Comparison of ENCODE assay signal across 11 cellular contexts in the genomic region with DNA sequence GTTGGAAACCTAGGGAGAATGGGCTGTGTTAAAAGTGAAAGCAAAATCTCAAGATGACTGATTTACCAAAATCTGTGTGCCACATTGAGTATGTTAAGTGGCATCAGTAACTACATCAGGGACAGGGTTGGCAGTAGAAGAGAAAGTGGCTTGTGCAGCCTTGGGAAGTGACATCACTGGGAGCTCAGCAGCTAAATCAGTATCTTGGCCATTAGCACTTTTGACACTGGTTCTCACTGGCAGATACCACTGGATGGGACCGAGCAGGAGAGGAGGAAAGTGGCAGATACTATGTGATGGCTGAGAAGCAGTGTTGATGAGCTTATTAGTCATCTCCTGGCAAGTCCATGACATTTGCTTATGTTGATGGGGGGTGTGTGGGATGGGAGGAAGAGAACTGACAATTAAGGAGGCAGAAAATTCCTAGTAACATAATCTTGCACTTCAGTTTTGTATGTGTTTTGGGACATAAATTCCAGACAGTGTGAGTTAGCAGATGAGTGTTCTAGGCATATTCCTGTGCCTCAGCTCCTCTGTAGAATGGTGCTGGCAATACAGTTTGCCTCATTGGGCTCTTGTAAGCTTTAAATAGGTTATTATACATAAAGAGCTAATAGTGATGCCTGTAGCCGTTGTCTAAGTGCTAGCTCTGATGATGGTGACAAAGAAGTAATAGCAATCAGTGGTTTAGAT.
DNase-seq lines count a peak whose midpoint lies in the region; ATAC-seq, FAIRE-seq and TF ChIP-seq lines count a peak whose summit lies in the region.
"Had no signal": no experiment of that assay in that cellular context is flagged by ENCODE, and none has a peak within 500 bp of the region (broad histone marks: within the 10 kb centered on the region; RNA-seq: fewer than 3 reads in every experiment).

No MANE protein-coding gene starts in this region.

- DNase-seq in A673 (ENCODE audit: low spot score): peak; percentile 58
- no peak for DNase-seq in GM12892 (ENCODE audit: insufficient read length)
- peak; percentile 5 for DNase-seq in SW480 (ENCODE audit: low spot score)
- DNase-seq in kidney: no peak
- DNase-seq in stimulated activated CD4-positive, alpha-beta T cell treated with anti-CD3 and anti-CD28 coated beads, Interleukin-15, amount 100 ng/mL, for 24 hours: no peak
- no peak for DNase-seq in body of pancreas
- DNase-seq in frontal cortex (ENCODE audit: low spot score in 2 of 2): no peak
- DNase-seq: H7, spleen, tibial artery had no signal

- intact Hi-C loops in A673 (cut with micrococcal nuclease; ENCODE audit: unreplicated experiment): no loop called here
- intact Hi-C loops in kidney (cut with DNase I): no loop called here
- intact Hi-C loops in body of pancreas (cut with DNase I): no loop called here

- WGBS in body of pancreas, 2 donors: 66 to 84% methylated on average over 2 of the region's 2 CpGs

- POLR2A ChIA-PET in A673 (lab: Charles Lee; ENCODE audit: low non-redundant PET): no interaction called here

- no peak for ATAC-seq in HG03457 (IDR thresholded peaks at IDR 0.05; ENCODE audit: unreplicated experiment)
- no peak for ATAC-seq in body of pancreas

- CTCF ChIA-PET in A673 (lab: Charles Lee): no interaction called here

- peak; percentile 61 for FAIRE-seq in GM12892 (lab: Jason Lieb, UNC)
- no peak for FAIRE-seq in kidney (lab: Jason Lieb, UNC)
- no peak for FAIRE-seq in frontal cortex (lab: Jason Lieb, UNC)

- H3K4me1 ChIP-seq in A673 (ENCODE audit: insufficient read depth, low read length, poor library complexity, severe bottlenecking): no peaks in the 10 kb centered on the region
- peaks cover 6 to 10% of the 10 kb centered on the region in 2 donors for H3K4me1 ChIP-seq in kidney (ENCODE audit: control insufficient read depth in 1 of 2, insufficient read depth in 1 of 2, low read depth in 1 of 2, low read length in 2 of 2)
- peaks cover 4% of the 10 kb centered on the region for H3K4me1 ChIP-seq in body of pancreas
- H3K4me1 ChIP-seq: spleen had no signal

- H3K36me3 ChIP-seq in A673 (ENCODE audit: insufficient read depth, low read length, poor library complexity, severe bottlenecking): no peaks in the 10 kb centered on the region
- H3K36me3 ChIP-seq in kidney (ENCODE audit: control insufficient read depth in 1 of 2, insufficient read depth in 2 of 2, low read length in 2 of 2): no peaks in the 10 kb centered on the region
- H3K36me3 ChIP-seq in body of pancreas (replicated peaks in 1 of 2; ENCODE audit: insufficient read depth in 1 of 2, low read depth in 2 of 2): no peaks in the 10 kb centered on the region
- H3K36me3 ChIP-seq: spleen, tibial artery had no signal

- no peak for TF ChIP-seq POLR2A in GM12892 (IDR thresholded peaks at IDR 0.05; ENCODE audit: low read depth, low read length)
- TF ChIP-seq POLR2A in body of pancreas (IDR thresholded peaks at IDR 0.05): no peak

- TF ChIP-seq CTCF in A673 (conservative IDR thresholded peaks at IDR 0.05; ENCODE audit: low read depth, low read length) (no peak), kidney (IDR thresholded peaks at IDR 0.05; ENCODE audit: borderline replicate concordance, extremely low read depth, insufficient read depth) (no peak), body of pancreas (IDR thresholded peaks at IDR 0.05) (no peak)

- peak overlapping the region; percentile 15 for H3K4me3 ChIP-seq in A673 (ENCODE audit: low read depth, low read length, poor library complexity, severe bottlenecking)
- peak overlapping the region; percentile 44 to 61 for H3K4me3 ChIP-seq in kidney (ENCODE audit: low read length in 2 of 2)
- no peak overlapping the region for H3K4me3 ChIP-seq in body of pancreas
- H3K4me3 ChIP-seq: spleen had no signal

- no TSS peak for BruUV-seq in A673 (replicated peaks; lab: Mats Ljungman, UMichigan)

- H3K27me3 ChIP-seq in A673 (replicated peaks; ENCODE audit: insufficient read depth, low read depth, low read length, poor library complexity) (no peaks in the 10 kb centered on the region), body of pancreas (no peaks in the 10 kb centered on the region)
- H3K27me3 ChIP-seq: spleen, tibial artery had no signal

- H3K27ac ChIP-seq in A673 (ENCODE audit: low read depth, low read length, poor library complexity, severe bottlenecking) (no peak overlapping the region), kidney (ENCODE audit: low read depth in 2 of 2, low read length in 2 of 2) (no peak overlapping the region), body of pancreas (no peak overlapping the region)
- H3K27ac ChIP-seq: tibial artery had no signal

- H3K9ac ChIP-seq in kidney (ENCODE audit: low read length in 2 of 2): no peak overlapping the region

- H3K9me3 ChIP-seq in A673 (ENCODE audit: low read depth, low read length, poor library complexity, severe bottlenecking) (no peaks in the 10 kb centered on the region), kidney (ENCODE audit: control insufficient read depth in 1 of 2, low read length in 2 of 2) (no peaks in the 10 kb centered on the region), body of pancreas (no peaks in the 10 kb centered on the region)
- H3K9me3 ChIP-seq: spleen, tibial artery had no signal

Comparison
In these comparisons a context has a peak if more than half of its experiments do, and no peak if none do; other contexts are left out.
1. DNase-seq: peak in A673 (single experiment) and SW480 (single experiment); none in GM12892 (single experiment), kidney (single experiment), stimulated activated CD4-positive, alpha-beta T cell treated with anti-CD3 and anti-CD28 coated beads, Interleukin-15, amount 100 ng/mL, for 24 hours (single experiment), body of pancreas (0 of 4) and frontal cortex (0 of 2).
2. H3K4me3 ChIP-seq: peak in A673 (single experiment) and kidney (2 of 2); none in body of pancreas (0 of 2).